In the genomic region with DNA sequence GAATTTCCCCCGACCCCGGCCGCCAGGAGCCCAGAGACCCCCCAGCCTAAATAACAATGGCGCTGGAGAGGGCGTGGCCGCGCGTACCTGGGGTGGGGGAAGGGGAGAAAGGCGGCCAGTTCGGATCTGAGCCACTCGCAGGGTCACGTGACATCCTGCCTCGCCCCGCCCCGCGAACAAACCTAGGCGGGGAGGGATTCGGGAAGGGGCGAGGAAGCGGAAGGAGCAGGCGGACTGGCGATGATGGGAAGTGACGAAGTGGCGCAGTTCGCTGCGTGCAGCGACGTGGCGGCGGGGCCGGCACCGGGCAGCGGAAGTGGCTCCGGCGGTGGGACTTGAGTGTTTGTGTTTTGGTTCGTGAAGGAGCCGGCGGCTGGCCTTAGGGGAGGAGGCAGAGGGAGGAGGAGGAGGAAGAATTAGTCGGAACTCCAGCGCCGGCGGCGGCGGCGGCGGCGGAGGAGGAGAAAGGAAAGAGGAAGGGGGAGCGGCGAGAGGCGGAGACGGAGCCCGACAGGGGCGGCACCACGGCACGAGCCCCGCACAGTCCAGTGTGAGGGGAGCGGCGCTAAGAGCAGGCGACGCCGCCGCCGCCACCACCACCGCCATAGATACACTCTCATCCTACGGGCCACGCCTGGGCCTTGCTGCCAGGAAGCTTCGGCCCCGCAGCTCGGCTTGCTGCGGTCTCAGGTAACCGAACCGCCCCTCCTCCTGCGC, we compare ENCODE assay signal across 1 cellular context.
TF ChIP-seq lines count a peak whose summit lies in the region.

A gene with protein sequence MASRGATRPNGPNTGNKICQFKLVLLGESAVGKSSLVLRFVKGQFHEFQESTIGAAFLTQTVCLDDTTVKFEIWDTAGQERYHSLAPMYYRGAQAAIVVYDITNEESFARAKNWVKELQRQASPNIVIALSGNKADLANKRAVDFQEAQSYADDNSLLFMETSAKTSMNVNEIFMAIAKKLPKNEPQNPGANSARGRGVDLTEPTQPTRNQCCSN (plus strand): TSS at position 266 of the 717 bp plus-strand sequence. CDS start 3,802 bp downstream, outside the sequence.

TF ChIP-seq in HepG2, 621 proteins besides CTCF, POLR2A, EP300 and RAD21 (continued from another document and continues in another):
- TF ChIP-seq, protein P1, sequence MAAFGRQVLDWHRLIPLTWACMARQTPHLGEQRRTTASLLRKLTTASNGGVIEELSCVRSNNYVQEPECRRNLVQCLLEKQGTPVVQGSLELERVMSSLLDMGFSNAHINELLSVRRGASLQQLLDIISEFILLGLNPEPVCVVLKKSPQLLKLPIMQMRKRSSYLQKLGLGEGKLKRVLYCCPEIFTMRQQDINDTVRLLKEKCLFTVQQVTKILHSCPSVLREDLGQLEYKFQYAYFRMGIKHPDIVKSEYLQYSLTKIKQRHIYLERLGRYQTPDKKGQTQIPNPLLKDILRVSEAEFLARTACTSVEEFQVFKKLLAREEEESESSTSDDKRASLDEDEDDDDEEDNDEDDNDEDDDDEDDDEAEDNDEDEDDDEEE (CRISPR knock-in tag; IDR thresholded peaks at IDR 0.05): peak; percentile 44; the same call in 1 of the 2 replicates
- TF ChIP-seq ZNF788 (CRISPR knock-in tag; IDR thresholded peaks at IDR 0.05; ENCODE audit: borderline replicate concordance) (peak; percentile 71), ZNF558 (CRISPR knock-in tag; IDR thresholded peaks at IDR 0.05; ENCODE audit: borderline replicate concordance) (0 out of 2 replicates have a peak, but pooled peaks have one; percentile 31), ATAD3A (CRISPR knock-in tag; IDR thresholded peaks at IDR 0.05) (no peak), HOXA9 (CRISPR knock-in tag; IDR thresholded peaks at IDR 0.05; ENCODE audit: borderline replicate concordance) (no peak), EEA1 (CRISPR knock-in tag; IDR thresholded peaks at IDR 0.05; ENCODE audit: borderline replicate concordance) (no peak), FOXP1 (IDR thresholded peaks at IDR 0.05) (no peak), FOXP1 (CRISPR knock-in tag; IDR thresholded peaks at IDR 0.05) (0 out of 2 replicates have a peak, but pooled peaks have one; percentile 16), TARDBP (CRISPR knock-in tag; IDR thresholded peaks at IDR 0.05) (no peak), HES4 (CRISPR knock-in tag; IDR thresholded peaks at IDR 0.05; ENCODE audit: borderline replicate concordance) (no peak), MEIS1 (CRISPR knock-in tag; IDR thresholded peaks at IDR 0.05; ENCODE audit: borderline replicate concordance) (no peak), ZNF768 (CRISPR knock-in tag; IDR thresholded peaks at IDR 0.05) (peak; percentile 19; the same call in 1 of the 2 replicates), ZKSCAN5 (CRISPR knock-in tag; IDR thresholded peaks at IDR 0.05) (no peak), STAG1 (CRISPR knock-in tag; IDR thresholded peaks at IDR 0.05) (no peak), PHF20 (CRISPR knock-in tag; IDR thresholded peaks at IDR 0.05) (peak; percentile 76), ZNF703 (CRISPR knock-in tag; IDR thresholded peaks at IDR 0.05; ENCODE audit: borderline replicate concordance) (no peak), ZNF138 (CRISPR knock-in tag; IDR thresholded peaks at IDR 0.05; ENCODE audit: low read depth) (no peak), CEBPB (IDR thresholded peaks at IDR 0.05; ENCODE audit: borderline replicate concordance, low read depth, low read length) (no peak), KDM5B (CRISPR knock-in tag; IDR thresholded peaks at IDR 0.05; ENCODE audit: borderline replicate concordance) (no peak; the same call in 1 of the 2 replicates), ZZZ3 (CRISPR knock-in tag; IDR thresholded peaks at IDR 0.05; ENCODE audit: borderline replicate concordance) (no peak; the same call in 1 of the 2 replicates), REL (CRISPR knock-in tag; conservative IDR thresholded peaks at IDR 0.05) (peak; percentile 67; the same call in 1 of the 2 replicates), ZNF121 (CRISPR knock-in tag; IDR thresholded peaks at IDR 0.05) (no peak), SIX4 (CRISPR knock-in tag; IDR thresholded peaks at IDR 0.05) (peak; percentile 21; the same call in 1 of the 2 replicates), TGIF2 (CRISPR knock-in tag; IDR thresholded peaks at IDR 0.05) (no peak), EED (CRISPR knock-in tag; IDR thresholded peaks at IDR 0.05) (no peak), RARG (CRISPR knock-in tag; IDR thresholded peaks at IDR 0.05; ENCODE audit: low read depth) (no peak), PRMT3 (CRISPR knock-in tag; IDR thresholded peaks at IDR 0.05; ENCODE audit: borderline replicate concordance, low read depth) (no peak), ZNF766 (CRISPR knock-in tag; IDR thresholded peaks at IDR 0.05; ENCODE audit: borderline replicate concordance) (peak; percentile 48; the same call in 1 of the 2 replicates), ZFP90 (CRISPR knock-in tag; IDR thresholded peaks at IDR 0.05; ENCODE audit: borderline replicate concordance) (peak; percentile 54; the same call in 1 of the 2 replicates), ZNF598 (CRISPR knock-in tag; IDR thresholded peaks at IDR 0.05; ENCODE audit: borderline replicate concordance) (no peak), SMAD9 (CRISPR knock-in tag; IDR thresholded peaks at IDR 0.05) (no peak), ZNF562 (CRISPR knock-in tag; IDR thresholded peaks at IDR 0.05; ENCODE audit: borderline replicate concordance) (peak; percentile 29; the same call in 1 of the 2 replicates), GATAD1 (CRISPR knock-in tag; IDR thresholded peaks at IDR 0.05) (peak; percentile 89), ZBTB20 (CRISPR knock-in tag; IDR thresholded peaks at IDR 0.05; ENCODE audit: borderline replicate concordance, low read depth) (no peak)
- TF ChIP-seq, protein P2, sequence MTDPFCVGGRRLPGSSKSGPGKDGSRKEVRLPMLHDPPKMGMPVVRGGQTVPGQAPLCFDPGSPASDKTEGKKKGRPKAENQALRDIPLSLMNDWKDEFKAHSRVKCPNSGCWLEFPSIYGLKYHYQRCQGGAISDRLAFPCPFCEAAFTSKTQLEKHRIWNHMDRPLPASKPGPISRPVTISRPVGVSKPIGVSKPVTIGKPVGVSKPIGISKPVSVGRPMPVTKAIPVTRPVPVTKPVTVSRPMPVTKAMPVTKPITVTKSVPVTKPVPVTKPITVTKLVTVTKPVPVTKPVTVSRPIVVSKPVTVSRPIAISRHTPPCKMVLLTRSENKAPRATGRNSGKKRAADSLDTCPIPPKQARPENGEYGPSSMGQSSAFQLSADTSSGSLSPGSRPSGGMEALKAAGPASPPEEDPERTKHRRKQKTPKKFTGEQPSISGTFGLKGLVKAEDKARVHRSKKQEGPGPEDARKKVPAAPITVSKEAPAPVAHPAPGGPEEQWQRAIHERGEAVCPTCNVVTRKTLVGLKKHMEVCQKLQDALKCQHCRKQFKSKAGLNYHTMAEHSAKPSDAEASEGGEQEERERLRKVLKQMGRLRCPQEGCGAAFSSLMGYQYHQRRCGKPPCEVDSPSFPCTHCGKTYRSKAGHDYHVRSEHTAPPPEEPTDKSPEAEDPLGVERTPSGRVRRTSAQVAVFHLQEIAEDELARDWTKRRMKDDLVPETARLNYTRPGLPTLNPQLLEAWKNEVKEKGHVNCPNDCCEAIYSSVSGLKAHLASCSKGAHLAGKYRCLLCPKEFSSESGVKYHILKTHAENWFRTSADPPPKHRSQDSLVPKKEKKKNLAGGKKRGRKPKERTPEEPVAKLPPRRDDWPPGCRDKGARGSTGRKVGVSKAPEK (CRISPR knock-in tag; IDR thresholded peaks at IDR 0.05; ENCODE audit: borderline replicate concordance): 0 out of 2 replicates have a peak, but pooled peaks have one; percentile 26
- TF ChIP-seq, protein P3, sequence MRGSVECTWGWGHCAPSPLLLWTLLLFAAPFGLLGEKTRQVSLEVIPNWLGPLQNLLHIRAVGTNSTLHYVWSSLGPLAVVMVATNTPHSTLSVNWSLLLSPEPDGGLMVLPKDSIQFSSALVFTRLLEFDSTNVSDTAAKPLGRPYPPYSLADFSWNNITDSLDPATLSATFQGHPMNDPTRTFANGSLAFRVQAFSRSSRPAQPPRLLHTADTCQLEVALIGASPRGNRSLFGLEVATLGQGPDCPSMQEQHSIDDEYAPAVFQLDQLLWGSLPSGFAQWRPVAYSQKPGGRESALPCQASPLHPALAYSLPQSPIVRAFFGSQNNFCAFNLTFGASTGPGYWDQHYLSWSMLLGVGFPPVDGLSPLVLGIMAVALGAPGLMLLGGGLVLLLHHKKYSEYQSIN (CRISPR knock-in tag; IDR thresholded peaks at IDR 0.05; ENCODE audit: borderline replicate concordance): no peak
- TF ChIP-seq, protein P4, sequence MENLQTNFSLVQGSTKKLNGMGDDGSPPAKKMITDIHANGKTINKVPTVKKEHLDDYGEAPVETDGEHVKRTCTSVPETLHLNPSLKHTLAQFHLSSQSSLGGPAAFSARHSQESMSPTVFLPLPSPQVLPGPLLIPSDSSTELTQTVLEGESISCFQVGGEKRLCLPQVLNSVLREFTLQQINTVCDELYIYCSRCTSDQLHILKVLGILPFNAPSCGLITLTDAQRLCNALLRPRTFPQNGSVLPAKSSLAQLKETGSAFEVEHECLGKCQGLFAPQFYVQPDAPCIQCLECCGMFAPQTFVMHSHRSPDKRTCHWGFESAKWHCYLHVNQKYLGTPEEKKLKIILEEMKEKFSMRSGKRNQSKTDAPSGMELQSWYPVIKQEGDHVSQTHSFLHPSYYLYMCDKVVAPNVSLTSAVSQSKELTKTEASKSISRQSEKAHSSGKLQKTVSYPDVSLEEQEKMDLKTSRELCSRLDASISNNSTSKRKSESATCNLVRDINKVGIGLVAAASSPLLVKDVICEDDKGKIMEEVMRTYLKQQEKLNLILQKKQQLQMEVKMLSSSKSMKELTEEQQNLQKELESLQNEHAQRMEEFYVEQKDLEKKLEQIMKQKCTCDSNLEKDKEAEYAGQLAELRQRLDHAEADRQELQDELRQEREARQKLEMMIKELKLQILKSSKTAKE (CRISPR knock-in tag; IDR thresholded peaks at IDR 0.05; ENCODE audit: borderline replicate concordance): 0 out of 2 replicates have a peak, but pooled peaks have one; percentile 33
- TF ChIP-seq, protein P5, sequence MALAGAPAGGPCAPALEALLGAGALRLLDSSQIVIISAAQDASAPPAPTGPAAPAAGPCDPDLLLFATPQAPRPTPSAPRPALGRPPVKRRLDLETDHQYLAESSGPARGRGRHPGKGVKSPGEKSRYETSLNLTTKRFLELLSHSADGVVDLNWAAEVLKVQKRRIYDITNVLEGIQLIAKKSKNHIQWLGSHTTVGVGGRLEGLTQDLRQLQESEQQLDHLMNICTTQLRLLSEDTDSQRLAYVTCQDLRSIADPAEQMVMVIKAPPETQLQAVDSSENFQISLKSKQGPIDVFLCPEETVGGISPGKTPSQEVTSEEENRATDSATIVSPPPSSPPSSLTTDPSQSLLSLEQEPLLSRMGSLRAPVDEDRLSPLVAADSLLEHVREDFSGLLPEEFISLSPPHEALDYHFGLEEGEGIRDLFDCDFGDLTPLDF (CRISPR knock-in tag; IDR thresholded peaks at IDR 0.05): peak; percentile 85
- TF ChIP-seq, protein P6, sequence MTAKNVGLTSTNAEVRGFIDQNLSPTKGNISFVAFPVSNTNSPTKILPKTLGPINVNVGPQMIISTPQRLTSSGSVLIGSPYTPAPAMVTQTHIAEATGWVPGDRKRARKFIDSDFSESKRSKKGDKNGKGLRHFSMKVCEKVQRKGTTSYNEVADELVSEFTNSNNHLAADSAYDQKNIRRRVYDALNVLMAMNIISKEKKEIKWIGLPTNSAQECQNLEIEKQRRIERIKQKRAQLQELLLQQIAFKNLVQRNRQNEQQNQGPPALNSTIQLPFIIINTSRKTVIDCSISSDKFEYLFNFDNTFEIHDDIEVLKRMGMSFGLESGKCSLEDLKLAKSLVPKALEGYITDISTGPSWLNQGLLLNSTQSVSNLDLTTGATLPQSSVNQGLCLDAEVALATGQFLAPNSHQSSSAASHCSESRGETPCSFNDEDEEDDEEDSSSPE (CRISPR knock-in tag; IDR thresholded peaks at IDR 0.05): peak; percentile 81
- TF ChIP-seq, protein P7, sequence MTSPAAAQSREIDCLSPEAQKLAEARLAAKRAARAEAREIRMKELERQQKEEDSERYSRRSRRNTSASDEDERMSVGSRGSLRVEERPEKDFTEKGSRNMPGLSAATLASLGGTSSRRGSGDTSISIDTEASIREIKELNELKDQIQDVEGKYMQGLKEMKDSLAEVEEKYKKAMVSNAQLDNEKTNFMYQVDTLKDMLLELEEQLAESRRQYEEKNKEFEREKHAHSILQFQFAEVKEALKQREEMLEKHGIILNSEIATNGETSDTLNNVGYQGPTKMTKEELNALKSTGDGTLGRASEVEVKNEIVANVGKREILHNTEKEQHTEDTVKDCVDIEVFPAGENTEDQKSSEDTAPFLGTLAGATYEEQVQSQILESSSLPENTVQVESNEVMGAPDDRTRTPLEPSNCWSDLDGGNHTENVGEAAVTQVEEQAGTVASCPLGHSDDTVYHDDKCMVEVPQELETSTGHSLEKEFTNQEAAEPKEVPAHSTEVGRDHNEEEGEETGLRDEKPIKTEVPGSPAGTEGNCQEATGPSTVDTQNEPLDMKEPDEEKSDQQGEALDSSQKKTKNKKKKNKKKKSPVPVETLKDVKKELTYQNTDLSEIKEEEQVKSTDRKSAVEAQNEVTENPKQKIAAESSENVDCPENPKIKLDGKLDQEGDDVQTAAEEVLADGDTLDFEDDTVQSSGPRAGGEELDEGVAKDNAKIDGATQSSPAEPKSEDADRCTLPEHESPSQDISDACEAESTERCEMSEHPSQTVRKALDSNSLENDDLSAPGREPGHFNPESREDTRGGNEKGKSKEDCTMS (CRISPR knock-in tag; conservative IDR thresholded peaks at IDR 0.05): no peak
- TF ChIP-seq, protein P8, sequence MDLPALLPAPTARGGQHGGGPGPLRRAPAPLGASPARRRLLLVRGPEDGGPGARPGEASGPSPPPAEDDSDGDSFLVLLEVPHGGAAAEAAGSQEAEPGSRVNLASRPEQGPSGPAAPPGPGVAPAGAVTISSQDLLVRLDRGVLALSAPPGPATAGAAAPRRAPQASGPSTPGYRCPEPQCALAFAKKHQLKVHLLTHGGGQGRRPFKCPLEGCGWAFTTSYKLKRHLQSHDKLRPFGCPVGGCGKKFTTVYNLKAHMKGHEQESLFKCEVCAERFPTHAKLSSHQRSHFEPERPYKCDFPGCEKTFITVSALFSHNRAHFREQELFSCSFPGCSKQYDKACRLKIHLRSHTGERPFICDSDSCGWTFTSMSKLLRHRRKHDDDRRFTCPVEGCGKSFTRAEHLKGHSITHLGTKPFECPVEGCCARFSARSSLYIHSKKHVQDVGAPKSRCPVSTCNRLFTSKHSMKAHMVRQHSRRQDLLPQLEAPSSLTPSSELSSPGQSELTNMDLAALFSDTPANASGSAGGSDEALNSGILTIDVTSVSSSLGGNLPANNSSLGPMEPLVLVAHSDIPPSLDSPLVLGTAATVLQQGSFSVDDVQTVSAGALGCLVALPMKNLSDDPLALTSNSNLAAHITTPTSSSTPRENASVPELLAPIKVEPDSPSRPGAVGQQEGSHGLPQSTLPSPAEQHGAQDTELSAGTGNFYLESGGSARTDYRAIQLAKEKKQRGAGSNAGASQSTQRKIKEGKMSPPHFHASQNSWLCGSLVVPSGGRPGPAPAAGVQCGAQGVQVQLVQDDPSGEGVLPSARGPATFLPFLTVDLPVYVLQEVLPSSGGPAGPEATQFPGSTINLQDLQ (CRISPR knock-in tag; IDR thresholded peaks at IDR 0.05): peak; percentile 77; the same call in 1 of the 2 replicates
- TF ChIP-seq, protein P9, sequence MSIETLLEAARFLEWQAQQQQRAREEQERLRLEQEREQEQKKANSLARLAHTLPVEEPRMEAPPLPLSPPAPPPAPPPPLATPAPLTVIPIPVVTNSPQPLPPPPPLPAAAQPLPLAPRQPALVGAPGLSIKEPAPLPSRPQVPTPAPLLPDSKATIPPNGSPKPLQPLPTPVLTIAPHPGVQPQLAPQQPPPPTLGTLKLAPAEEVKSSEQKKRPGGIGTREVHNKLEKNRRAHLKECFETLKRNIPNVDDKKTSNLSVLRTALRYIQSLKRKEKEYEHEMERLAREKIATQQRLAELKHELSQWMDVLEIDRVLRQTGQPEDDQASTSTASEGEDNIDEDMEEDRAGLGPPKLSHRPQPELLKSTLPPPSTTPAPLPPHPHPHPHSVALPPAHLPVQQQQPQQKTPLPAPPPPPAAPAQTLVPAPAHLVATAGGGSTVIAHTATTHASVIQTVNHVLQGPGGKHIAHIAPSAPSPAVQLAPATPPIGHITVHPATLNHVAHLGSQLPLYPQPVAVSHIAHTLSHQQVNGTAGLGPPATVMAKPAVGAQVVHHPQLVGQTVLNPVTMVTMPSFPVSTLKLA (IDR thresholded peaks at IDR 0.05): peak; percentile 68
